ENCODE assay signal across 10 cellular contexts in genomic region chr6:116695398-116695797, GRCh38. TPM values are rescaled to one million over a fixed set of nuclear protein-coding genes. Genes with fewer than 3 reads are reported as not detected.
DNase-seq lines count a peak whose midpoint lies in the region; ATAC-seq and TF ChIP-seq lines count a peak whose summit lies in the region.
"Had no signal": no experiment of that assay in that cellular context is flagged by ENCODE, and none has a peak within 500 bp of the region (broad histone marks: within the 10 kb centered on the region; RNA-seq: fewer than 3 reads in every experiment).

No MANE protein-coding gene starts in this region.

- peak; percentile 3 for DNase-seq in CD1c-positive myeloid dendritic cell (ENCODE audit: extremely low spot score)
- no peak for DNase-seq in T-helper 17 cell
- DNase-seq in NCI-H2107 treated with DMSO at 0.1 percent for 48 hours (lab: John Stamatoyannopoulos, UW; ENCODE audit: unreplicated experiment) = no peak
- DNase-seq in activated CD4-positive, alpha-beta memory T cell treated with anti-CD3 and anti-CD28 coated beads, Interleukin-2, amount 10 ng/mL, durations not matched to agents 7 days and 5 days = no peak
- no peak for DNase-seq in smooth muscle cell (lab: John Stamatoyannopoulos, UW; ENCODE audit: unreplicated experiment)
- DNase-seq in HAP-1 (ENCODE audit: low spot score in 2 of 2) = no peak

- H3K27ac Mint-ChIP-seq in T-helper 17 cell = peak overlapping the region; percentile 3
- no peak overlapping the region for H3K27ac Mint-ChIP-seq in activated CD4-positive, alpha-beta memory T cell treated with anti-CD3 and anti-CD28 coated beads, Interleukin-2, amount 10 ng/mL, durations not matched to agents 7 days and 5 days

- POLR2A ChIA-PET in activated CD4-positive, alpha-beta memory T cell treated with anti-CD3 and anti-CD28 coated beads, Interleukin-2, amount 10 ng/mL, durations not matched to agents 7 days and 5 days (lab: Charles Lee) = no interaction called here

- CTCF ChIA-PET in activated CD4-positive, alpha-beta memory T cell treated with anti-CD3 and anti-CD28 coated beads, Interleukin-2, amount 10 ng/mL, durations not matched to agents 7 days and 5 days (lab: Charles Lee) = no interaction called here

- peaks cover 2% of the 10 kb centered on the region for H3K9me3 Mint-ChIP-seq in activated CD4-positive, alpha-beta memory T cell treated with anti-CD3 and anti-CD28 coated beads, Interleukin-2, amount 10 ng/mL, durations not matched to agents 7 days and 5 days

- H3K4me1 Mint-ChIP-seq in T-helper 17 cell = peaks cover 23% of the 10 kb centered on the region
- peaks cover 11% of the 10 kb centered on the region for H3K4me1 Mint-ChIP-seq in activated CD4-positive, alpha-beta memory T cell treated with anti-CD3 and anti-CD28 coated beads, Interleukin-2, amount 10 ng/mL, durations not matched to agents 7 days and 5 days

- no peak overlapping the region for H3K4me2 ChIP-seq in smooth muscle cell

- H3K27me3 Mint-ChIP-seq in T-helper 17 cell = no peaks in the 10 kb centered on the region
- H3K27me3 Mint-ChIP-seq in activated CD4-positive, alpha-beta memory T cell treated with anti-CD3 and anti-CD28 coated beads, Interleukin-2, amount 10 ng/mL, durations not matched to agents 7 days and 5 days = no peaks in the 10 kb centered on the region

- WGBS in smooth muscle cell (ENCODE audit: low lambda C conversion rate) = 92% methylated on average over 2 of the region's 2 CpGs

- H3K36me3 Mint-ChIP-seq in T-helper 17 cell (ENCODE audit: low read depth) = peaks cover 7% of the 10 kb centered on the region
- H3K36me3 Mint-ChIP-seq in activated CD4-positive, alpha-beta memory T cell treated with anti-CD3 and anti-CD28 coated beads, Interleukin-2, amount 10 ng/mL, durations not matched to agents 7 days and 5 days (ENCODE audit: low read depth) = peaks cover 39% of the 10 kb centered on the region

- H3K27me3 ChIP-seq in smooth muscle cell (ENCODE audit: low read depth) (no peaks in the 10 kb centered on the region), HAP-1 (ENCODE audit: low read depth) (no peaks in the 10 kb centered on the region)
- H3K27me3 ChIP-seq: suprapubic skin had no signal

- in situ Hi-C loops in HAP-1 (cut with MboI; ENCODE audit: low sequenced_read_pairs) = no loop called here

- H3K36me3 ChIP-seq in smooth muscle cell (ENCODE audit: low read depth) (no peaks in the 10 kb centered on the region), HAP-1 (replicated peaks) (peaks cover 10% of the 10 kb centered on the region)

- no peak overlapping the region for H3K4me3 Mint-ChIP-seq in T-helper 17 cell
- H3K4me3 Mint-ChIP-seq in activated CD4-positive, alpha-beta memory T cell treated with anti-CD3 and anti-CD28 coated beads, Interleukin-2, amount 10 ng/mL, durations not matched to agents 7 days and 5 days = no peak overlapping the region

- TF ChIP-seq CTCF in smooth muscle cell (IDR thresholded peaks at IDR 0.05; ENCODE audit: borderline replicate concordance, insufficient read depth, poor library complexity, severe bottlenecking) = no peak

- H3F3A ChIP-seq in smooth muscle cell (ENCODE audit: low read depth) = no peaks in the 10 kb centered on the region

- H2AFZ ChIP-seq in smooth muscle cell (ENCODE audit: low read depth) = no peak overlapping the region

- H3K4me3 ChIP-seq in smooth muscle cell (no peak overlapping the region), HAP-1 (no peak overlapping the region)
- H3K4me3 ChIP-seq: suprapubic skin had no signal

- H3K9ac ChIP-seq in smooth muscle cell (ENCODE audit: low read depth) = no peak overlapping the region

- no peaks in the 10 kb centered on the region for H4K20me1 ChIP-seq in smooth muscle cell (ENCODE audit: low read depth)

- H3K4me1 ChIP-seq in smooth muscle cell (ENCODE audit: low read depth) (no peaks in the 10 kb centered on the region), HAP-1 (peaks cover 7% of the 10 kb centered on the region)
- H3K4me1 ChIP-seq: suprapubic skin had no signal

- no peak overlapping the region for H3K27ac ChIP-seq in smooth muscle cell (ENCODE audit: low read depth)
- H3K27ac ChIP-seq: suprapubic skin had no signal

- ATAC-seq in GM19025 (IDR thresholded peaks at IDR 0.05; ENCODE audit: low read depth, unreplicated experiment) = peak; percentile 88
- peak; percentile 87 for ATAC-seq in HG02884 (IDR thresholded peaks at IDR 0.05; ENCODE audit: unreplicated experiment)
- ATAC-seq in T-helper 17 cell = peak; percentile 62
- ATAC-seq: Panc1 had no signal

- no peaks in the 10 kb centered on the region for H3K9me3 ChIP-seq in T-helper 17 cell (ENCODE audit: control insufficient read depth, low read length, poor library complexity, severe bottlenecking)
- H3K9me3 ChIP-seq in smooth muscle cell (replicated peaks; ENCODE audit: low read depth) = no peaks in the 10 kb centered on the region
- H3K9me3 ChIP-seq in HAP-1 = no peaks in the 10 kb centered on the region
- H3K9me3 ChIP-seq: suprapubic skin had no signal

- peaks cover 16% of the 10 kb centered on the region for H3K79me2 ChIP-seq in smooth muscle cell (ENCODE audit: low read depth)

RNA-seq across cellular contexts. Expression of gene KPNA5, which starts 14.4 kb away (rescaled TPM):
- total RNA-seq in T-helper 17 cell (10 to 100 TPM; 32.7 to 36.3 TPM), smooth muscle cell (15.5 and 19.2 TPM in 2 replicates)
- 1 to 10 TPM; 7.1 to 9.9 TPM for total RNA-seq in activated CD4-positive, alpha-beta memory T cell treated with anti-CD3 and anti-CD28 coated beads, Interleukin-2, amount 10 ng/mL, durations not matched to agents 7 days and 5 days
- 1.6 and 1.8 TPM in 2 replicates for polyA plus RNA-seq in smooth muscle cell

RNA-seq across cellular contexts. Expression of gene ZUP1, which starts 26.8 kb away (rescaled TPM):
- total RNA-seq in T-helper 17 cell (10 to 100 TPM; 12.9 to 18.0 TPM), smooth muscle cell (18.2 and 24.7 TPM in 2 replicates)
- 10 to 100 TPM; 18.8 to 19.7 TPM for total RNA-seq in activated CD4-positive, alpha-beta memory T cell treated with anti-CD3 and anti-CD28 coated beads, Interleukin-2, amount 10 ng/mL, durations not matched to agents 7 days and 5 days
- polyA plus RNA-seq in smooth muscle cell = 11.4 and 13.6 TPM in 2 replicates
